Comparison of ENCODE assay signal across 8 cellular contexts in the genomic region with DNA sequence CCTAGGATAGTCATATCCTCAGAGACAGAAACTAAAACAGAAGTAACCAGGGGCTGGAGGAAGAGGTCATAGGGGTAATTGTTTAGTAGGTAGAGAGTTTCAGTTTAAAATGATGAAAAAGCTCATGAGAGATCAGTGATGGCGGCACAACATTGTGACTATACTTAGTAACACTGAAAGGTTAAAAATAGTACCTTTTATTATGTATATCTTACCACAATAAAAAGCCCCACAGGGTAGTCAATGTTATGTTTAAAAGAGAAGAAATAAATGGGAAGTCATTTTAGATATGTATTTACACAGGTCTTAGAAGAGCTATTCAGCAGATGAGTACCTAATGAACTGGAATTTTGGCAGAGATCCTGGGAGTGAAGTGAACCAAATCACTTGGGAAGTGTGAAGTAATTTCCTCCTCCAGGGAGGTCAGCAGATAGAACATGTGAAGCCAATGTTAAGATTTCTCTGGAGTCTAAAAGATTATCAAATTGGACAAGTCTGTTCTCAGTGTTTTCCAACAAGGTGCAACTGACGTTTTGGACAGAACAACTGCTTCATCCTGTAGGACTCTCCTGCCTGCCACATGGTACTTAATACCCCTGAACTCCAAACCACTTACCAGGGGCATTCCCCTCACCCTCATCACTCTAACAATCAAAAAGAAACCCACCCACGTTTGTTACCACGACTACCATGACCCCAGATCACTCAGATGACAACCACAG. TPM values are rescaled to one million over a fixed set of nuclear protein-coding genes. Genes with fewer than 3 reads are reported as not detected.
DNase-seq lines count a peak whose midpoint lies in the region; ATAC-seq and TF ChIP-seq lines count a peak whose summit lies in the region.

No MANE protein-coding gene starts in this region.

- H3K27ac ChIP-seq in DOHH2 (ENCODE audit: low read depth, low read length) = no peak overlapping the region
- H3K27ac ChIP-seq in adrenal gland = no peak overlapping the region

- H3K4me1 Mint-ChIP-seq in activated T-cell treated with anti-CD3 and anti-CD28 coated beads, Interleukin-2, amount 50 U/mL, for 4 hours (ENCODE audit: low read depth) = peaks cover 58% of the 10 kb centered on the region
- H3K4me1 Mint-ChIP-seq in neural crest cell = peaks cover 41% of the 10 kb centered on the region

- TF ChIP-seq CTCF in DOHH2 (IDR thresholded peaks at IDR 0.05; ENCODE audit: low read depth, low read length, poor library complexity, severe bottlenecking) (no peak), neural crest cell (conservative IDR thresholded peaks at IDR 0.05) (no peak), adrenal gland (IDR thresholded peaks at IDR 0.05) (no peak), foreskin fibroblast (IDR thresholded peaks at IDR 0.05; ENCODE audit: low read depth, low read length) (no peak)

- H3K27me3 ChIP-seq in DOHH2 (ENCODE audit: control insufficient read depth, low read length) (no peaks in the 10 kb centered on the region), adrenal gland (peaks cover 5% of the 10 kb centered on the region)

- H3K36me3 ChIP-seq in DOHH2 (ENCODE audit: control insufficient read depth, low read length) = peaks cover 69% of the 10 kb centered on the region
- H3K36me3 ChIP-seq in adrenal gland (replicated peaks in 1 of 2) = no peaks in the 10 kb centered on the region

- intact Hi-C loops in adrenal gland (cut with DNase I) = no loop called here

- no peak for DNase-seq in activated T-cell treated with anti-CD3 and anti-CD28 coated beads, Interleukin-2, amount 50 U/mL, for 4 hours
- no peak for DNase-seq in neural crest cell (ENCODE audit: low read depth, low spot score)
- no peak for DNase-seq in adrenal gland
- no peak for DNase-seq in foreskin fibroblast
- DNase-seq in activated effector memory CD4-positive, alpha-beta T cell treated with anti-CD3 and anti-CD28 coated beads, Interleukin-2, amount 50 U/mL, for 16 hours = no peak

- peaks cover 4% of the 10 kb centered on the region for H3K9me3 Mint-ChIP-seq in activated T-cell treated with anti-CD3 and anti-CD28 coated beads, Interleukin-2, amount 50 U/mL, for 4 hours
- H3K9me3 Mint-ChIP-seq in neural crest cell = peaks cover 17% of the 10 kb centered on the region

- 59 to 75% (median 62%) methylated on average over 4 of the region's 4 CpGs for WGBS in adrenal gland, 4 donors

- H3K4me3 Mint-ChIP-seq in activated T-cell treated with anti-CD3 and anti-CD28 coated beads, Interleukin-2, amount 50 U/mL, for 4 hours = peak overlapping the region; percentile 42
- peak overlapping the region; percentile 11 for H3K4me3 Mint-ChIP-seq in neural crest cell

- H3K79me2 ChIP-seq in DOHH2 (ENCODE audit: control insufficient read depth, low read length) = peaks cover 100% of the 10 kb centered on the region

- H3K9me3 ChIP-seq in DOHH2 (ENCODE audit: control insufficient read depth, insufficient read depth, low read length) (peaks cover 3% of the 10 kb centered on the region; the same call in 1 of the 2 replicates), adrenal gland (replicated peaks in 1 of 3) (no peaks in the 10 kb centered on the region)

- peaks cover 10% of the 10 kb centered on the region for H3K36me3 Mint-ChIP-seq in activated T-cell treated with anti-CD3 and anti-CD28 coated beads, Interleukin-2, amount 50 U/mL, for 4 hours (ENCODE audit: insufficient read depth)
- peaks cover 39% of the 10 kb centered on the region for H3K36me3 Mint-ChIP-seq in neural crest cell (ENCODE audit: low read depth)

- no peaks in the 10 kb centered on the region for H3K9me2 ChIP-seq in DOHH2 (replicated peaks; ENCODE audit: control insufficient read depth, low read length)

- peaks cover 17% of the 10 kb centered on the region for H4K20me1 ChIP-seq in DOHH2 (ENCODE audit: control insufficient read depth, insufficient read depth, low read depth, low read length)

- H3F3A ChIP-seq in DOHH2 (ENCODE audit: control insufficient read depth, insufficient read depth) = 0 out of 2 replicates have a peak, but pooled peaks cover 3% of the 10 kb centered on the region

- TF ChIP-seq POLR2A in adrenal gland (IDR thresholded peaks at IDR 0.05) = no peak

- peak overlapping the region; percentile 33 for H3K4me2 ChIP-seq in DOHH2 (ENCODE audit: low read length)

- ATAC-seq in GM19452 (IDR thresholded peaks at IDR 0.05; ENCODE audit: unreplicated experiment) = peak; percentile 71
- peak; percentile 88 for ATAC-seq in HG03442 (IDR thresholded peaks at IDR 0.05; ENCODE audit: unreplicated experiment)
- ATAC-seq in activated T-cell treated with anti-CD3 and anti-CD28 coated beads, Interleukin-2, amount 50 U/mL, for 4 hours = peak; percentile 81 to 89

- H3K4me1 ChIP-seq in DOHH2 (ENCODE audit: control insufficient read depth, low read length) (peaks cover 74% of the 10 kb centered on the region), adrenal gland (replicated peaks in 1 of 2) (peaks cover 0 to under 1% of the 10 kb centered on the region in 2 donors)

- no peak overlapping the region for H3K27ac Mint-ChIP-seq in neural crest cell (ENCODE audit: unreplicated experiment)

- no peak overlapping the region; the same call in 1 of the 2 replicates for H3K4me3 ChIP-seq in DOHH2 (ENCODE audit: low read length)
- no peak overlapping the region for H3K4me3 ChIP-seq in adrenal gland
- H3K4me3 ChIP-seq in foreskin fibroblast (ENCODE audit: low read depth in 1 of 2, low read length in 2 of 2) = no peak overlapping the region

- peaks cover 3% of the 10 kb centered on the region for H3K27me3 Mint-ChIP-seq in activated T-cell treated with anti-CD3 and anti-CD28 coated beads, Interleukin-2, amount 50 U/mL, for 4 hours (ENCODE audit: low read depth)
- no peaks in the 10 kb centered on the region for H3K27me3 Mint-ChIP-seq in neural crest cell (ENCODE audit: low read depth)

RNA-seq across cellular contexts. Expression of gene CDCA7L, which starts 6.4 kb away (rescaled TPM):
- 10 to 100 TPM; 56.6 to 84.8 (median 76.3) TPM for total RNA-seq in activated T-cell treated with anti-CD3 and anti-CD28 coated beads, Interleukin-2, amount 50 U/mL, for 4 hours
- total RNA-seq in neural crest cell = 84.7 and 86.6 TPM in 2 replicates
- 1 to 10 TPM in 7 of 8 donors, under 1 TPM in 1; 0.88 to 4.7 (median 2.3) TPM for total RNA-seq in adrenal gland
- 1 to 10 TPM; 1.1 to 2.0 (median 1.3) TPM for polyA plus RNA-seq in adrenal gland

Comparison
In these comparisons a context has a peak if more than half of its experiments do, and no peak if none do; other contexts are left out.
1. RNA of gene CDCA7L, which starts 6.4 kb away (total RNA-seq): 84.7 to 86.6 TPM in neural crest cell and 56.6 to 84.8 TPM in activated T-cell treated with anti-CD3 and anti-CD28 coated beads, Interleukin-2, amount 50 U/mL, for 4 hours; 0.88 to 4.7 TPM in adrenal gland; every median in the first group is over 10 times any median in the second.
2. Peak in every context shown above with its lines, with median percentiles within 50 percentile points of each other: ATAC-seq.